ENCODE assay signal across 13 cellular contexts in genomic region chr2:204046145-204046544, GRCh38.
A peak's percentile ranks its signal among the peaks of the same experiment; 100 is the strongest.
DNase-seq lines count a peak whose midpoint lies in the region; ATAC-seq, FAIRE-seq and TF ChIP-seq lines count a peak whose summit lies in the region.
"Had no signal": no experiment of that assay in that cellular context is flagged by ENCODE, and none has a peak within 500 bp of the region (broad histone marks: within the 10 kb centered on the region; RNA-seq: fewer than 3 reads in every experiment).

No MANE protein-coding gene starts in this region.

- FAIRE-seq in H54 (lab: Jason Lieb, UNC), result no peak

- TF ChIP-seq POLR2A in H54 (IDR thresholded peaks at IDR 0.05; ENCODE audit: low read depth, low read length), result no peak

- H3K27me3 ChIP-seq in right cardiac atrium (ENCODE audit: control insufficient read depth, insufficient read depth), result no peaks in the 10 kb centered on the region

- no peak overlapping the region for H3K27ac ChIP-seq in right cardiac atrium (ENCODE audit: low read length)

- H3K4me3 ChIP-seq in right cardiac atrium (ENCODE audit: low read length), result no peak overlapping the region

- no peaks in the 10 kb centered on the region for H3K9me3 ChIP-seq in right cardiac atrium (ENCODE audit: control insufficient read depth, low read length)

- no peak for DNase-seq in HuH-7.5 (ENCODE audit: low spot score)
- DNase-seq in SIG-M5 (lab: John Stamatoyannopoulos, UW), result no peak
- no peak for DNase-seq in right cardiac atrium
- DNase-seq in H54 (ENCODE audit: insufficient read length, low spot score), result no peak
- DNase-seq: activated CD8-positive, alpha-beta T cell treated with anti-CD3 and anti-CD28 coated beads, Interleukin-2, amount 10 ng/mL, durations not matched to agents 7 days and 5 days; cerebellar nuclear complex; mammary epithelial cell had no signal

- ATAC-seq in GM18502 (IDR thresholded peaks at IDR 0.05; ENCODE audit: poor library complexity, unreplicated experiment), result peak; percentile 77
- peak; percentile 76 for ATAC-seq in GM19463 (IDR thresholded peaks at IDR 0.05; ENCODE audit: unreplicated experiment)
- peak; percentile 91 for ATAC-seq in HG02763 (IDR thresholded peaks at IDR 0.05; ENCODE audit: unreplicated experiment)
- peak; percentile 63 for ATAC-seq in HG03442 (IDR thresholded peaks at IDR 0.05; ENCODE audit: unreplicated experiment)
- no peak for ATAC-seq in right cardiac atrium
- ATAC-seq: activated CD8-positive, alpha-beta T cell treated with anti-CD3 and anti-CD28 coated beads, Interleukin-2, amount 10 ng/mL, durations not matched to agents 7 days and 5 days; esophagus mucosa; Panc1 had no signal

- no peaks in the 10 kb centered on the region for H3K4me1 ChIP-seq in right cardiac atrium (ENCODE audit: control insufficient read depth, insufficient read depth, low read length)

- 96% methylated on average over 2 of the region's 2 CpGs for WGBS in right cardiac atrium

- intact Hi-C loops in right cardiac atrium (cut with DNase I), result no loop called here

Comparison
In these comparisons a context has a peak if more than half of its experiments do, and no peak if none do; other contexts are left out.
1. ATAC-seq: peak in GM18502 (single experiment), GM19463 (single experiment), HG02763 (single experiment) and HG03442 (single experiment); none in right cardiac atrium (0 of 2).